8 cellular contexts compared by ENCODE assay signal in genomic region chrX:136781180-136781797, GRCh38. TPM values are rescaled to one million over a fixed set of nuclear protein-coding genes. Genes with fewer than 3 reads are reported as not detected.
DNase-seq lines count a peak whose midpoint lies in the region; ATAC-seq and TF ChIP-seq lines count a peak whose summit lies in the region.

No MANE protein-coding gene starts in this region.

- intact Hi-C loops in activated CD4-positive, alpha-beta T cell treated with anti-CD3 and anti-CD28 coated beads for 36 hours (cut with DNase I, micrococcal nuclease), result loop anchor here (2.0 to 10.0 kb wide), 5 partner anchors 14 to 84 kb away; no protein-coding TSS in a partner anchor

- no peaks in the 10 kb centered on the region for H3K9me3 Mint-ChIP-seq in activated CD4-positive, alpha-beta T cell treated with anti-CD3 and anti-CD28 coated beads for 36 hours (ENCODE audit: low read depth)

- H3K27ac Mint-ChIP-seq in activated CD4-positive, alpha-beta T cell treated with anti-CD3 and anti-CD28 coated beads for 36 hours, result peak overlapping the region; percentile 99

- no peak for TF ChIP-seq CTCF in fibroblast of mammary gland (conservative IDR thresholded peaks at IDR 0.05; ENCODE audit: control insufficient read depth, insufficient read depth, low read depth, low read length)

- no peaks in the 10 kb centered on the region for H3K36me3 ChIP-seq in SJCRH30

- POLR2A ChIA-PET in activated CD4-positive, alpha-beta T cell treated with anti-CD3 and anti-CD28 coated beads for 36 hours (lab: Charles Lee), result interaction anchor here (1.1 kb wide), 1 partner anchor 97 kb away, joined by 5 read pairs; no protein-coding TSS in a partner anchor

- no peak overlapping the region for H3K27ac ChIP-seq in SJCRH30

- ATAC-seq in activated CD4-positive, alpha-beta T cell treated with anti-CD3 and anti-CD28 coated beads for 36 hours, result peak; percentile 13
- no peak for ATAC-seq in GM18520 (IDR thresholded peaks at IDR 0.05; ENCODE audit: unreplicated experiment)
- ATAC-seq in esophagus mucosa, result no peak

- H3K27me3 ChIP-seq in SJCRH30, result no peaks in the 10 kb centered on the region

- no peaks in the 10 kb centered on the region for H3K9me3 ChIP-seq in SJCRH30 (replicated peaks)

- H3K36me3 Mint-ChIP-seq in activated CD4-positive, alpha-beta T cell treated with anti-CD3 and anti-CD28 coated beads for 36 hours (ENCODE audit: low read depth), result peaks cover 22% of the 10 kb centered on the region

- H3K4me3 Mint-ChIP-seq in activated CD4-positive, alpha-beta T cell treated with anti-CD3 and anti-CD28 coated beads for 36 hours, result peak overlapping the region; percentile 89

- peak overlapping the region; percentile 46 for H3K4me3 ChIP-seq in SJCRH30
- H3K4me3 ChIP-seq in fibroblast of mammary gland (ENCODE audit: control insufficient read depth, low read depth, low read length), result no peak overlapping the region

- no peaks in the 10 kb centered on the region for H3K4me1 ChIP-seq in SJCRH30

- peaks cover 54% of the 10 kb centered on the region for H3K4me1 Mint-ChIP-seq in activated CD4-positive, alpha-beta T cell treated with anti-CD3 and anti-CD28 coated beads for 36 hours

- DNase-seq in activated CD4-positive, alpha-beta T cell treated with anti-CD3 and anti-CD28 coated beads for 36 hours, result no peak
- DNase-seq in activated CD4-positive, alpha-beta T cell treated with anti-CD3 and anti-CD28 coated beads, Interleukin-2, amount 50 U/mL, for 4 hours, result no peak
- no peak for DNase-seq in SJCRH30
- peak; percentile 22 for DNase-seq in fibroblast of mammary gland (ENCODE audit: low read depth)
- peak; percentile 14 for DNase-seq in superior temporal gyrus (ENCODE audit: extremely low spot score)
- DNase-seq in NCI-H1417 treated with DMSO at 0.1 percent for 48 hours (lab: John Stamatoyannopoulos, UW), result no peak

- CTCF ChIA-PET in activated CD4-positive, alpha-beta T cell treated with anti-CD3 and anti-CD28 coated beads for 36 hours (lab: Charles Lee), result interaction anchor here (0.8 kb wide), 1 partner anchor 398 kb away, joined by 3 read pairs; no protein-coding TSS in a partner anchor

- no peaks in the 10 kb centered on the region for H3K27me3 Mint-ChIP-seq in activated CD4-positive, alpha-beta T cell treated with anti-CD3 and anti-CD28 coated beads for 36 hours

RNA-seq across cellular contexts. Expression of gene ARHGEF6, which starts 0.6 kb away (rescaled TPM):
- 10 to 100 TPM; 44.5 to 53.6 TPM for total RNA-seq in activated CD4-positive, alpha-beta T cell treated with anti-CD3 and anti-CD28 coated beads for 36 hours
- 10.8 TPM in 2 replicates for total RNA-seq in SJCRH30 (2014; rRNA removed; shearing (Covaris generic))
- total RNA-seq in esophagus mucosa, result 1.2 TPM

Comparison
In these comparisons a context has a peak if more than half of its experiments do, and no peak if none do; other contexts are left out.
1. DNase-seq: peak in fibroblast of mammary gland (single experiment) and superior temporal gyrus (single experiment); none in activated CD4-positive, alpha-beta T cell treated with anti-CD3 and anti-CD28 coated beads for 36 hours (single experiment), activated CD4-positive, alpha-beta T cell treated with anti-CD3 and anti-CD28 coated beads, Interleukin-2, amount 50 U/mL, for 4 hours (0 of 2), SJCRH30 (0 of 2) and NCI-H1417 treated with DMSO at 0.1 percent for 48 hours (single experiment).